In the genomic region with DNA sequence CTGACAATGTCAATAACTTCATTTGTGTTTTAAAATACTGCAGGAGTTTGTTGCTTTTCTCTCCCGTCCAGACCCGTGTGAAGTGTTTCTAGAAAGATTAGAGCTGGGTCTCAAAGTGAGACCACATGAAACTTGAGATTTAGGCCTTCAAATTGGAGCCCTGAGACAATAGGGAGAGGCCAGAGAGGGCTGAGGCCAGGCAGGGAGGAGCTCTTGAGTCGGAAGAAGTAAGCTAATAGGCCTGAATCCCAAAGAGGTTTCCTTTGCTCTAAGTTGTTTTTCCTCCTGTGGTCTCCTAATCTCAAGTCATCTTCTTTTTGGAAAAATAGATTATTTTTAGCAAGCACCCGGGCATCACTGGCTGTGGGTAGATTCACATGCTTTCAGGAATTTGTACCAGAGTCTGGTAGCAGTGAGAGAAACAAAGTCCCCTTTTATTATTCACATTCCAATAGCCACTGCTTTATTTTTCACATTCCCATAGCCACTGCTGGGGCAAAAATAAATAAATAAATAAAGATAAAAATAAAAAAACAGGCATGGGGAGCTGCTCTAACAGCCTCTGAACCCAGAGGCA, we compare ENCODE assay signal across 14 cellular contexts. TPM values are rescaled to one million over a fixed set of nuclear protein-coding genes. Genes with fewer than 3 reads are reported as not detected.
A peak's percentile ranks its signal among the peaks of the same experiment; 100 is the strongest.
DNase-seq lines count a peak whose midpoint lies in the region; ATAC-seq and TF ChIP-seq lines count a peak whose summit lies in the region.
"Had no signal": no experiment of that assay in that cellular context is flagged by ENCODE, and none has a peak within 500 bp of the region (broad histone marks: within the 10 kb centered on the region; RNA-seq: fewer than 3 reads in every experiment).

No MANE protein-coding gene starts in this region.

- H3K27me3 ChIP-seq in HL-60 (ENCODE audit: insufficient read depth, poor library complexity, severe bottlenecking) (no peaks in the 10 kb centered on the region), H7 (ENCODE audit: control insufficient read depth, insufficient read depth, low read length) (no peaks in the 10 kb centered on the region), gastroesophageal sphincter (no peaks in the 10 kb centered on the region)
- H3K27me3 ChIP-seq: ascending aorta, gastrocnemius medialis had no signal

- H3K36me3 ChIP-seq in H7 (replicated peaks; ENCODE audit: control insufficient read depth, insufficient read depth, low read length) (no peaks in the 10 kb centered on the region), gastroesophageal sphincter (no peaks in the 10 kb centered on the region)
- H3K36me3 ChIP-seq: ascending aorta, gastrocnemius medialis had no signal

- H3K4me1 ChIP-seq in gastroesophageal sphincter, result peaks cover 0 to 7% (median 0%) of the 10 kb centered on the region in 3 donors
- H3K4me1 ChIP-seq: ascending aorta, gastrocnemius medialis had no signal

- peaks cover 36% of the 10 kb centered on the region for H3K4me1 Mint-ChIP-seq in CD14-positive monocyte
- peaks cover 72% of the 10 kb centered on the region for H3K4me1 Mint-ChIP-seq in activated naive CD8-positive, alpha-beta T cell (ENCODE audit: low read depth)
- H3K4me1 Mint-ChIP-seq in naive thymus-derived CD8-positive, alpha-beta T cell, result peaks cover 44 to 92% (median 83%) of the 10 kb centered on the region in 4 donors

- intact Hi-C loops in CD14-positive monocyte (cut with micrococcal nuclease), result loop anchor here in 1 of 2 donors (5.0 to 10.0 kb wide), 2 partner anchors 112 to 115 kb away; a partner anchor contains a TSS

- TF ChIP-seq CTCF in CD14-positive monocyte (IDR thresholded peaks at IDR 0.05) (no peak), HL-60 (IDR thresholded peaks at IDR 0.05; ENCODE audit: insufficient read depth, low read length) (no peak), gastroesophageal sphincter (IDR thresholded peaks at IDR 0.05) (no peak)

- no peaks in the 10 kb centered on the region for H3K9me3 ChIP-seq in gastroesophageal sphincter
- H3K9me3 ChIP-seq: ascending aorta, gastrocnemius medialis had no signal

- H3K4me3 ChIP-seq in HL-60 (replicated peaks; ENCODE audit: insufficient read depth, low read length) (no peak overlapping the region), H7 (ENCODE audit: insufficient read depth, low read depth, low read length) (no peak overlapping the region), gastroesophageal sphincter (no peak overlapping the region)
- H3K4me3 ChIP-seq: ascending aorta, gastrocnemius medialis had no signal

- POLR2A ChIA-PET in naive thymus-derived CD8-positive, alpha-beta T cell (lab: Charles Lee), result interaction anchor here (0.5 to 5.8 kb wide), 22 partner anchors 9 to 295 kb away, joined by 3 to 65 read pairs (median 4); a partner anchor contains a TSS

- H3K27ac ChIP-seq in HL-60 (replicated peaks), result peak overlapping the region; percentile 54
- H3K27ac ChIP-seq in gastroesophageal sphincter, result peak overlapping the region in 2 of 4 donors; percentile 7 to 42
- H3K27ac ChIP-seq: gastrocnemius medialis, SK-N-MC had no signal

- no peak for TF ChIP-seq EP300 in gastroesophageal sphincter (IDR thresholded peaks at IDR 0.05)

- 39 to 45% methylated on average over 4 of the region's 4 CpGs for WGBS in gastroesophageal sphincter (ENCODE audit: low coverage in 1 of 2), 2 donors

- TF ChIP-seq POLR2A in gastroesophageal sphincter (IDR thresholded peaks at IDR 0.05), result no peak

- ATAC-seq in naive thymus-derived CD8-positive, alpha-beta T cell, result no peak
- ATAC-seq in HG02623 (IDR thresholded peaks at IDR 0.05; ENCODE audit: unreplicated experiment) (no peak), HG03108 (IDR thresholded peaks at IDR 0.05; ENCODE audit: unreplicated experiment) (no peak), gastroesophageal sphincter (no peak)
- ATAC-seq: gastrocnemius medialis had no signal

- H3K4me3 Mint-ChIP-seq in CD14-positive monocyte, result peak overlapping the region in 1 of 2 donors; percentile 70
- peak overlapping the region; percentile 82 for H3K4me3 Mint-ChIP-seq in activated naive CD8-positive, alpha-beta T cell
- peak overlapping the region; percentile 46 to 90 (median 74) for H3K4me3 Mint-ChIP-seq in naive thymus-derived CD8-positive, alpha-beta T cell

- peaks cover 0 to 1% (median 0%) of the 10 kb centered on the region in 7 donors for H3K9me3 Mint-ChIP-seq in CD14-positive monocyte
- no peaks in the 10 kb centered on the region for H3K9me3 Mint-ChIP-seq in activated naive CD8-positive, alpha-beta T cell (ENCODE audit: low read depth)
- no peaks in the 10 kb centered on the region for H3K9me3 Mint-ChIP-seq in naive thymus-derived CD8-positive, alpha-beta T cell

- no peak for DNase-seq in CD14-positive monocyte (ENCODE audit: low spot score)
- DNase-seq in HL-60 (ENCODE audit: low read depth in 1 of 2, low spot score in 1 of 2), result no peak
- no peak for DNase-seq in naive thymus-derived CD8-positive, alpha-beta T cell
- no peak for DNase-seq in H7
- DNase-seq: kidney glomerular epithelial cell, NCI-H1694, NCI-H748 treated with DMSO at 0.1 percent for 48 hours had no signal

- peaks cover 77 to 91% of the 10 kb centered on the region in 2 donors for H3K36me3 Mint-ChIP-seq in CD14-positive monocyte
- peaks cover 4% of the 10 kb centered on the region for H3K36me3 Mint-ChIP-seq in activated naive CD8-positive, alpha-beta T cell
- H3K36me3 Mint-ChIP-seq in naive thymus-derived CD8-positive, alpha-beta T cell, result peaks cover 0 to 14% (median 2%) of the 10 kb centered on the region in 3 donors

- H3K27me3 Mint-ChIP-seq in CD14-positive monocyte (ENCODE audit: low read depth in 3 of 3), result peaks cover 0 to 4% (median 0%) of the 10 kb centered on the region in 3 donors
- H3K27me3 Mint-ChIP-seq in activated naive CD8-positive, alpha-beta T cell, result no peaks in the 10 kb centered on the region
- no peaks in the 10 kb centered on the region for H3K27me3 Mint-ChIP-seq in naive thymus-derived CD8-positive, alpha-beta T cell

- H3K27ac Mint-ChIP-seq in CD14-positive monocyte, result peak overlapping the region in 6 of 7 donors; percentile 24 to 85 (median 72)
- peak overlapping the region; percentile 100 for H3K27ac Mint-ChIP-seq in activated naive CD8-positive, alpha-beta T cell
- H3K27ac Mint-ChIP-seq in naive thymus-derived CD8-positive, alpha-beta T cell, result peak overlapping the region; percentile 84 to 96 (median 92)

RNA-seq across cellular contexts. Expression of a gene that starts 25.6 kb away (rescaled TPM):
- polyA plus RNA-seq in CD14-positive monocyte, result 100 to 1,000 TPM; 106 to 116 TPM
- under 1 TPM; 0.62 to 0.66 TPM for total RNA-seq in naive thymus-derived CD8-positive, alpha-beta T cell
- polyA plus RNA-seq in naive thymus-derived CD8-positive, alpha-beta T cell, result 10 to 100 TPM; 11.7 to 82.2 (median 16.1) TPM
- not detected in 2 replicates for total RNA-seq in H7 (2014; rRNA removed; shearing (Covaris generic))
- under 1 TPM in 3 of 4 donors, not detected in 1; 0.15 to 0.47 (median 0.27) TPM for total RNA-seq in gastroesophageal sphincter
- total RNA-seq: ascending aorta, gastrocnemius medialis had no signal

RNA-seq across cellular contexts. Expression of a gene that starts 41.1 kb away (rescaled TPM):
- polyA plus RNA-seq in CD14-positive monocyte, result 1 to 10 TPM; 1.4 to 2.7 TPM
- total RNA-seq in naive thymus-derived CD8-positive, alpha-beta T cell, result 100 to 1,000 TPM; 150 to 156 TPM
- polyA plus RNA-seq in naive thymus-derived CD8-positive, alpha-beta T cell, result 100 to 1,000 TPM; 167 to 223 (median 189) TPM
- total RNA-seq in H7 (2014; rRNA removed; shearing (Covaris generic)), result 0.24 TPM in 1 of 2 replicates, not detected in the other
- total RNA-seq in gastroesophageal sphincter, result 1 to 10 TPM in 1 of 4 donors, under 1 TPM in 2, not detected in 1; 0.27 to 2.4 (median 0.62) TPM
- total RNA-seq: gastrocnemius medialis had no signal

RNA-seq across cellular contexts. Expression of a gene that starts 47.9 kb away (rescaled TPM):
- 1 to 10 TPM; 1.3 to 1.6 TPM for polyA plus RNA-seq in CD14-positive monocyte
- not detected for total RNA-seq in naive thymus-derived CD8-positive, alpha-beta T cell
- not detected for polyA plus RNA-seq in naive thymus-derived CD8-positive, alpha-beta T cell
- total RNA-seq in H7 (2014; rRNA removed; shearing (Covaris generic)), result not detected in 2 replicates
- total RNA-seq in gastroesophageal sphincter, result 1 to 10 TPM in 1 of 4 donors, under 1 TPM in 1, not detected in 2; 0.46 to 1.9 TPM

Comparison
In these comparisons a context has a peak if more than half of its experiments do, and no peak if none do; other contexts are left out.
1. RNA of a gene that starts 41.1 kb away (total RNA-seq): 150 to 156 TPM in naive thymus-derived CD8-positive, alpha-beta T cell; 0.27 to 2.4 TPM in gastroesophageal sphincter and 0.24 TPM in H7; every median in the first group is over 10 times any median in the second.
2. Peak in every context shown above with its lines, with median percentiles within 50 percentile points of each other: H3K27ac Mint-ChIP-seq.